8 cellular contexts compared by ENCODE assay signal in the genomic region with DNA sequence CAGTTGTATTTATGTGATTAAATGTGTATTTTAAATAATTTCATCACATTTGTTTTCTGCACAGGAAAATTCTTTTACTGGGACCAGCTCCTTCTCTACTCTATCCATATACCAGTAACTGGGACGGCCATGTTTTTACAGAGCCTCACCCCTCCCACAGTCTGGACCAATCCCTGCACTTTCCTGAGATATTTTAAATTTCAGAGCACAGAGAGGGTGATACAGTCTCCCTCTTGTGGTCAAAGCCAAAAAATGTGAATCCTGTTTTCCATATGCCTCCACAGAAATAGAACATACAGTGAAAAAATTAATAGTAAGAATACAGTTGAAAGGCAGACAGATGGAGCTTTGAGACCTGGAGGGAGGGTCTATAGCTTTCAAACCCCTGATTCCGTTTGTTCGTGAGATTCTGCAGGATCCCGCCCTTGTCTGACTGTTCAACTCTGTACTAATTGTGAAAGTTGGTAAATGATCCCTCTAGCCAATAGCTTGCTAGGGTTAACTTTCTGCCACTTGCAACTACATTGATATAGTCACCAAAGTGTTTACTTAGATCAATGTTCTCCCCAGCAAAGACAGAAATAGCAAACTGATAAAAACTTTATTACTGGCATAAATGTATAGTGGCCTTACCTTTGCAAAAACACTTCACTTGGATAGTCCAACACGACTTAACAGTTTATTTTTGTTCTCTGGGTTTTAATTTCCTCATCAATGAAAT.
DNase-seq lines count a peak whose midpoint lies in the region; ATAC-seq and TF ChIP-seq lines count a peak whose summit lies in the region.

No MANE protein-coding gene starts in this region.

- no peaks in the 10 kb centered on the region for H3K4me1 ChIP-seq in lower lobe of right lung

- H3K36me3 ChIP-seq in lower lobe of right lung = no peaks in the 10 kb centered on the region

- H3K27ac ChIP-seq in lower lobe of right lung = no peak overlapping the region

- H3K4me3 ChIP-seq in astrocyte of the cerebellum (ENCODE audit: low read depth, low read length) (no peak overlapping the region), lower lobe of right lung (no peak overlapping the region)

- peak; percentile 27 for DNase-seq in Daoy (ENCODE audit: low read depth)
- peak; percentile 61 for DNase-seq in HT1080 (ENCODE audit: low read depth)
- peak; percentile 20 for DNase-seq in astrocyte of the cerebellum (ENCODE audit: low read depth)
- DNase-seq in lower lobe of right lung = no peak
- no peak for DNase-seq in putamen (ENCODE audit: low spot score)

- peak in 1 of 2 donors; percentile 51 for ATAC-seq in lower lobe of right lung
- no peak for ATAC-seq in GM18519 (IDR thresholded peaks at IDR 0.05; ENCODE audit: low FRiP score, unreplicated experiment)
- ATAC-seq in HG03108 (IDR thresholded peaks at IDR 0.05; ENCODE audit: unreplicated experiment) = no peak
- no peak for ATAC-seq in HG02678 (IDR thresholded peaks at IDR 0.05; ENCODE audit: unreplicated experiment)

- in situ Hi-C loops in astrocyte of the cerebellum (cut with HindIII; ENCODE audit: low sequenced_read_pairs) = no loop called here

- no peaks in the 10 kb centered on the region for H3K9me3 ChIP-seq in lower lobe of right lung

- TF ChIP-seq CTCF in astrocyte of the cerebellum (IDR thresholded peaks at IDR 0.05; ENCODE audit: low read depth, low read length, missing control alignments) (peak; percentile 51), lower lobe of right lung (IDR thresholded peaks at IDR 0.05) (peak; percentile 11)

- intact Hi-C loops in lower lobe of right lung (cut with DNase I) = no loop called here

- H3K27me3 ChIP-seq in lower lobe of right lung (ENCODE audit: low read depth) = no peaks in the 10 kb centered on the region

Comparison
In these comparisons a context has a peak if more than half of its experiments do, and no peak if none do; other contexts are left out.
1. DNase-seq: peak in Daoy (single experiment), HT1080 (single experiment) and astrocyte of the cerebellum (single experiment); none in lower lobe of right lung (single experiment) and putamen (single experiment).